11 cellular contexts compared by ENCODE assay signal in genomic region chr16:18802755-18803218, GRCh38. TPM values are rescaled to one million over a fixed set of nuclear protein-coding genes. Genes with fewer than 3 reads are reported as not detected.
A peak's percentile ranks its signal among the peaks of the same experiment; 100 is the strongest.
DNase-seq lines count a peak whose midpoint lies in the region; ATAC-seq, FAIRE-seq and TF ChIP-seq lines count a peak whose summit lies in the region.
"Had no signal": no experiment of that assay in that cellular context is flagged by ENCODE, and none has a peak within 500 bp of the region (broad histone marks: within the 10 kb centered on the region; RNA-seq: fewer than 3 reads in every experiment).

No MANE protein-coding gene starts in this region.

- no peaks in the 10 kb centered on the region for H3K27me3 Mint-ChIP-seq in CD4-positive, alpha-beta memory T cell
- H3K27me3 Mint-ChIP-seq in astrocyte (ENCODE audit: low read depth, unreplicated experiment) (peaks cover 1% of the 10 kb centered on the region), neural progenitor cell (ENCODE audit: insufficient read depth, low read depth) (peaks cover 6% of the 10 kb centered on the region)

- H2AFZ ChIP-seq in astrocyte (ENCODE audit: low read depth, low read length) (no peak overlapping the region), neural progenitor cell (replicated peaks) (no peak overlapping the region), Karpas-422 (ENCODE audit: low read length) (no peak overlapping the region)

- POLR2A ChIA-PET in CD4-positive, alpha-beta memory T cell (lab: Charles Lee; ENCODE audit: partially characterized antibody): interaction anchor here (1.2 to 6.4 kb wide), 7 partner anchors 14 to 265 kb away, joined by 4 to 176 read pairs (median 10); partner anchors contain the start of genes COQ7, RPS15A and SMG1
- POLR2A ChIA-PET in HEK293T (lab: Yijun Ruan, JAX): interaction anchor here (1.4 to 5.7 kb wide), 3 partner anchors 13 to 342 kb away, joined by 4 to 172 read pairs (median 10); partner anchors contain the start of gene RPS15A

- no peak for ATAC-seq in HG02763 (IDR thresholded peaks at IDR 0.05; ENCODE audit: unreplicated experiment)

- intact Hi-C loops in CD4-positive, alpha-beta memory T cell (cut with micrococcal nuclease): no loop called here

- H3K4me1 ChIP-seq in CD4-positive, alpha-beta memory T cell (ENCODE audit: insufficient read depth, low read length): peaks cover 48% of the 10 kb centered on the region
- peaks cover 23% of the 10 kb centered on the region for H3K4me1 ChIP-seq in astrocyte (ENCODE audit: insufficient read depth, low read length)
- H3K4me1 ChIP-seq in neural progenitor cell: peaks cover 44% of the 10 kb centered on the region
- H3K4me1 ChIP-seq in Karpas-422 (ENCODE audit: low read length): peaks cover 17% of the 10 kb centered on the region

- peaks cover 41% of the 10 kb centered on the region for H3K79me2 ChIP-seq in astrocyte (ENCODE audit: insufficient read depth, low read length)
- peaks cover 59% of the 10 kb centered on the region for H3K79me2 ChIP-seq in neural progenitor cell (ENCODE audit: low read depth)
- peaks cover 43% of the 10 kb centered on the region for H3K79me2 ChIP-seq in Karpas-422 (ENCODE audit: low read length)

- no peak overlapping the region for H3K4me2 ChIP-seq in astrocyte (ENCODE audit: low read length)
- H3K4me2 ChIP-seq in neural progenitor cell: no peak overlapping the region
- no peak overlapping the region for H3K4me2 ChIP-seq in Karpas-422 (ENCODE audit: low read depth, low read length, poor library complexity, severe bottlenecking)

- no peaks in the 10 kb centered on the region for H3K27me3 ChIP-seq in CD4-positive, alpha-beta memory T cell (ENCODE audit: insufficient read depth, low read length)
- H3K27me3 ChIP-seq in astrocyte (ENCODE audit: insufficient read depth, low read length) (no peaks in the 10 kb centered on the region), neural progenitor cell (no peaks in the 10 kb centered on the region), Karpas-422 (ENCODE audit: low read length) (no peaks in the 10 kb centered on the region)

- peak overlapping the region in 6 of 8 donors; percentile 21 to 93 (median 56) for H3K4me3 Mint-ChIP-seq in CD4-positive, alpha-beta memory T cell
- peak overlapping the region; percentile 97 for H3K4me3 Mint-ChIP-seq in astrocyte (ENCODE audit: unreplicated experiment)
- peak overlapping the region; percentile 98 for H3K4me3 Mint-ChIP-seq in neural progenitor cell

- H3K4me3 ChIP-seq in CD4-positive, alpha-beta memory T cell (ENCODE audit: low read length in 2 of 2): no peak overlapping the region
- H3K4me3 ChIP-seq in astrocyte (ENCODE audit: insufficient read depth, low read depth, low read length) (no peak overlapping the region), neural progenitor cell (no peak overlapping the region), Karpas-422 (ENCODE audit: low read length) (no peak overlapping the region)

- no peak overlapping the region for H3K27ac ChIP-seq in CD4-positive, alpha-beta memory T cell (ENCODE audit: low read depth, low read length)
- no peak overlapping the region for H3K27ac ChIP-seq in astrocyte (ENCODE audit: low read depth, low read length)
- H3K27ac ChIP-seq in neural progenitor cell: peak overlapping the region; percentile 54
- no peak overlapping the region for H3K27ac ChIP-seq in Karpas-422 (ENCODE audit: low read length)

- TF ChIP-seq CTCF in astrocyte (IDR thresholded peaks at IDR 0.05; ENCODE audit: insufficient read depth, low read depth, low read length) (no peak), neural progenitor cell (IDR thresholded peaks at IDR 0.05) (no peak)

- H3K27ac Mint-ChIP-seq in CD4-positive, alpha-beta memory T cell: peak overlapping the region in 5 of 7 donors; percentile 24 to 95 (median 90)
- H3K27ac Mint-ChIP-seq in astrocyte (ENCODE audit: unreplicated experiment): peak overlapping the region; percentile 41
- peak overlapping the region; percentile 46 for H3K27ac Mint-ChIP-seq in neural progenitor cell

- no peak for FAIRE-seq in astrocyte (lab: Jason Lieb, UNC)

- peaks cover 4 to 29% of the 10 kb centered on the region in 2 donors for H3K36me3 Mint-ChIP-seq in CD4-positive, alpha-beta memory T cell
- no peaks in the 10 kb centered on the region for H3K36me3 Mint-ChIP-seq in astrocyte (ENCODE audit: low read depth, unreplicated experiment)
- peaks cover 3% of the 10 kb centered on the region for H3K36me3 Mint-ChIP-seq in neural progenitor cell

- H3K9me2 ChIP-seq in Karpas-422 (replicated peaks; ENCODE audit: insufficient read depth, low read length): no peaks in the 10 kb centered on the region

- H3K4me1 Mint-ChIP-seq in CD4-positive, alpha-beta memory T cell: peaks cover 25 to 62% (median 47%) of the 10 kb centered on the region in 4 donors
- peaks cover 36% of the 10 kb centered on the region for H3K4me1 Mint-ChIP-seq in astrocyte (ENCODE audit: low read depth, unreplicated experiment)
- H3K4me1 Mint-ChIP-seq in neural progenitor cell: peaks cover 61% of the 10 kb centered on the region

- CTCF ChIA-PET in CD4-positive, alpha-beta memory T cell (lab: Charles Lee; ENCODE audit: partially characterized antibody): interaction anchor here (0.7 to 6.6 kb wide), 17 partner anchors 13 to 170 kb away, joined by 3 to 111 read pairs (median 13); partner anchors contain the start of gene RPS15A
- CTCF ChIA-PET in HEK293T (lab: Yijun Ruan, JAX): interaction anchor here (1.2 kb wide), 1 partner anchor 166 kb away, joined by 5 read pairs; no protein-coding TSS in a partner anchor

- H4K20me1 ChIP-seq in astrocyte (ENCODE audit: insufficient read depth, low read length) (peaks cover 33% of the 10 kb centered on the region), neural progenitor cell (ENCODE audit: low read depth) (peaks cover 34% of the 10 kb centered on the region), Karpas-422 (ENCODE audit: insufficient read depth, low read depth, low read length) (peaks cover 19% of the 10 kb centered on the region)

- H3K9ac ChIP-seq in astrocyte (ENCODE audit: low read length): no peak overlapping the region
- H3K9ac ChIP-seq in neural progenitor cell: no peak overlapping the region
- H3K9ac ChIP-seq in Karpas-422 (ENCODE audit: low read length): no peak overlapping the region

- H3F3A ChIP-seq in neural progenitor cell (ENCODE audit: low read depth): peaks cover 38% of the 10 kb centered on the region

- H3K9me3 ChIP-seq in CD4-positive, alpha-beta memory T cell (ENCODE audit: control insufficient read depth in 1 of 2, low read length in 2 of 2): no peaks in the 10 kb centered on the region
- no peaks in the 10 kb centered on the region for H3K9me3 ChIP-seq in astrocyte (ENCODE audit: insufficient read depth, low read depth, low read length)
- H3K9me3 ChIP-seq in neural progenitor cell (ENCODE audit: low read depth): no peaks in the 10 kb centered on the region
- H3K9me3 ChIP-seq in Karpas-422 (ENCODE audit: low read length): no peaks in the 10 kb centered on the region

- H3K9me3 Mint-ChIP-seq in CD4-positive, alpha-beta memory T cell: peaks cover 0 to 6% (median 0%) of the 10 kb centered on the region in 8 donors
- no peaks in the 10 kb centered on the region for H3K9me3 Mint-ChIP-seq in astrocyte (ENCODE audit: unreplicated experiment)
- no peaks in the 10 kb centered on the region for H3K9me3 Mint-ChIP-seq in neural progenitor cell

- no peak for DNase-seq in CD4-positive, alpha-beta memory T cell
- DNase-seq in HEK293T (ENCODE audit: extremely low spot score) (no peak), astrocyte (ENCODE audit: low read depth) (no peak), neural progenitor cell (ENCODE audit: low spot score) (no peak), NCI-H2107 (lab: John Stamatoyannopoulos, UW) (no peak), Karpas-422 (no peak)
- DNase-seq: dermis blood vessel endothelial cell, midbrain, NCI-H748 treated with DMSO at 0.1 percent for 48 hours, SW 1271 had no signal

- H3K36me3 ChIP-seq in CD4-positive, alpha-beta memory T cell (ENCODE audit: insufficient read depth, low read length): peaks cover 13% of the 10 kb centered on the region
- H3K36me3 ChIP-seq in astrocyte (ENCODE audit: insufficient read depth, low read length): peaks cover 3% of the 10 kb centered on the region
- peaks cover 3% of the 10 kb centered on the region for H3K36me3 ChIP-seq in neural progenitor cell
- H3K36me3 ChIP-seq in Karpas-422 (ENCODE audit: insufficient read depth, low read length): peaks cover 22% of the 10 kb centered on the region

TF ChIP-seq in HEK293T, 16 proteins besides CTCF, POLR2A, EP300 and RAD21:
- no peak for TF ChIP-seq SUZ12 (IDR thresholded peaks at IDR 0.05)
- TF ChIP-seq ELF4 (IDR thresholded peaks at IDR 0.05): no peak
- TF ChIP-seq L3MBTL2 (conservative IDR thresholded peaks at IDR 0.05): no peak
- TF ChIP-seq ZNF384 (IDR thresholded peaks at IDR 0.05): peak; percentile 79

RNA-seq across cellular contexts. Expression of gene ARL6IP1, which starts 1.4 kb away (rescaled TPM):
- 100 to 1,000 TPM; 105 to 106 TPM for total RNA-seq in CD4-positive, alpha-beta memory T cell
- 100 to 1,000 TPM; 188 to 306 TPM for polyA plus RNA-seq in CD4-positive, alpha-beta memory T cell
- 114 and 128 TPM in 2 replicates for total RNA-seq in astrocyte
- 777 and 813 TPM in 2 replicates for total RNA-seq in neural progenitor cell (ENCODE audit: low replicate concordance)
- 120 and 287 TPM in 2 replicates for total RNA-seq in Karpas-422 (2014; rRNA removed; shearing (Covaris generic); ENCODE audit: low replicate concordance)

RNA-seq across cellular contexts. Expression of gene RPS15A, which starts 12.7 kb away (rescaled TPM):
- total RNA-seq in CD4-positive, alpha-beta memory T cell: 1,000 to 10,000 TPM; 3,088 to 3,151 TPM
- 1,000 to 10,000 TPM; 2,383 to 3,794 TPM for polyA plus RNA-seq in CD4-positive, alpha-beta memory T cell
- total RNA-seq in astrocyte (958 and 1,036 TPM in 2 replicates), neural progenitor cell (ENCODE audit: low replicate concordance) (3,933 and 4,863 TPM in 2 replicates)
- total RNA-seq in Karpas-422 (2014; rRNA removed; shearing (Covaris generic); ENCODE audit: low replicate concordance): 2,194 and 2,892 TPM in 2 replicates
